25 cellular contexts compared by ENCODE assay signal in the genomic region with DNA sequence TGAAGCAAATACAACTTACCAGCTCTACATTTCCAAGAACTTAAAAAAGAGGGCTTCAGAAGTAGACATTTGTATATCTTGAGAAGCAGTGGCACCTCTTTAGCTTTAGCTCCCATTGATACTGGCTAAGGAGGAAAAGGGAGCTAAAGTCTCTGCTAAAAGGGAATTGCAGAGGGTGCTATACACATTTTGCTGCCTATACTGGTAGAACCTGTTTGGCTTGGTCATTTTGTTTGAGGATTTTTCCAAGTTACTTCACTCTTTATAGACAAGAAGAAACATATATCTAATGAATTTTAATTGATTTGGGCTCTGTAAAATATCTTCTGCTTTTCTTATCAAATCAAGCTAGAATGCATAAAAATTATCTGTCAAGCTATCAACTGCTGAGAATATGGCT.
"Had no signal": no experiment of that assay in that cellular context is flagged by ENCODE, and none has a peak within 500 bp of the region (broad histone marks: within the 10 kb centered on the region; RNA-seq: fewer than 3 reads in every experiment).

No MANE protein-coding gene starts in this region.

- H3K4me3 ChIP-seq: esophagus muscularis mucosa, gastroesophageal sphincter, lower lobe of right lung, spleen, thoracic aorta, upper lobe of left lung had no signal

- H3K27me3 ChIP-seq: esophagus muscularis mucosa, gastroesophageal sphincter, spleen, upper lobe of left lung had no signal

- DNase-seq: activated CD4-positive, alpha-beta memory T cell treated with anti-CD3 and anti-CD28 coated beads, Interleukin-2, amount 10 ng/mL, durations not matched to agents 7 days and 5 days; activated CD4-positive, alpha-beta T cell treated with anti-CD3 and anti-CD28 coated beads for 48 hours; activated CD8-positive, alpha-beta memory T cell treated with anti-CD3 and anti-CD28 coated beads, Interleukin-2, amount 10 ng/mL, durations not matched to agents 7 days and 5 days; activated gamma-delta T cell; activated naive CD4-positive, alpha-beta T cell treated with anti-CD3 and anti-CD28 coated beads, Interleukin-2, amount 50 U/mL, for 16 hours; activated naive CD8-positive, alpha-beta T cell treated with anti-CD3 and anti-CD28 coated beads, Interleukin-2, amount 50 U/mL, for 24 hours; activated T-cell treated with anti-CD3 and anti-CD28 coated beads for 4 hours; anterior cingulate cortex; central memory CD4-positive, alpha-beta T cell; dermis blood vessel endothelial cell; effector CD8-positive, alpha-beta T cell; head of caudate nucleus; hypothalamus; islet precursor cell; left colon; lower lobe of right lung; natural killer cell; spleen; stimulated activated CD4-positive, alpha-beta T cell treated with anti-CD3 and anti-CD28 coated beads, Interleukin-4, amount 100 ng/mL, for 1 hour; stimulated activated naive CD4-positive, alpha-beta T cell treated with Interleukin-2 at 50 U/mL for 16 hours; T-helper 17 cell; upper lobe of left lung had no signal

- H3K4me1 ChIP-seq: esophagus muscularis mucosa had no signal

- ATAC-seq: activated CD8-positive, alpha-beta memory T cell treated with anti-CD3 and anti-CD28 coated beads, Interleukin-2, amount 10 ng/mL, durations not matched to agents 7 days and 5 days; activated naive CD8-positive, alpha-beta T cell treated with anti-CD3 and anti-CD28 coated beads, Interleukin-2, amount 50 U/mL, for 24 hours; gastroesophageal sphincter; left colon; lower lobe of right lung; natural killer cell; T-helper 17 cell had no signal

- H3K27ac ChIP-seq: esophagus muscularis mucosa, gastroesophageal sphincter, lower lobe of right lung, spleen, thoracic aorta, upper lobe of left lung had no signal

- H3K36me3 ChIP-seq: esophagus muscularis mucosa, gastroesophageal sphincter, lower lobe of right lung, thoracic aorta, upper lobe of left lung had no signal
